ENCODE assay signal across 8 cellular contexts in the genomic region with DNA sequence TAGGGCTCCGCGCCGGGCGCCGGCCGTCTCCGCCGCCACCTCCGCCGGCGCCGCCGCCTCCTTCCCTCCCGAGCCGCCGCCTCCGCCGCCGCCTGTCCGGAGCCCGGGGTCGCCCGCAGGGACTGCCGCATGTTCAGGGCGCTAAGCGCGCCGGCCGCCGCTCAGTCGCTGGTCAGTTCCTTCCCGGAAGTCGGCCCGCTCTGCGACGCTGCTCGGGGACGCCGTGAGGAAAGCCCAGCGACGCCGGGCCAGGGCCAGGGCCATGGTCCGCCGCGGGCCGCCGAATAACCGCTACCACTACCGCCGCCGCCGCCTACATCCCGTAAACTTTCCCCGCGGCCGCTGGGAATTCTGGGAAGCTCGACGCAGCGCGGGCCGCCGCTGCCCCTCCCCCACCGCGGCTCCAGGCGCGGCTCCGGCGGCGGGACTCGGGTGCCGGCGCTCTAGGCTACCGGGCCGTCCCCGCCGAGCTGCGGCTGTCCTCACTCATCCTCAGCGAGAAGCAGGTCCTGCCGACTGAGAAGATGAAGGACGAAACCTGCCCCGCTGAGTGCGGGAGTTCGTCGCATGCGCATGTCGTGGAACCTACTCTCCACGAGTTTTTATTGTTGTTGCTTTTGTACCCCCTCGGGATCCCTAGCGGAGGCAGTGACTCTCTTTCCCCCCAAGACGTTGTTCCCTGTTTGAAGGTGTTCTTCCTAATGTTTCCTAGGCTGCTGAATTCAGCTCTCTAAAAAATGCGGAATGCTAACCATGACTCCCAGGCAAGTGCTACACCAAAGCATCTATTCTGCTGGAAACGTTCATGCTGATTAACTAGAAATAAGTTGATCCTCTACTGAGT. TPM values are rescaled to one million over a fixed set of nuclear protein-coding genes. Genes with fewer than 3 reads are reported as not detected.
DNase-seq lines count a peak whose midpoint lies in the region; ATAC-seq and TF ChIP-seq lines count a peak whose summit lies in the region.

A gene (minus strand): TSS at position 299 of the 844 bp plus-strand sequence. CDS start 339 bp downstream, outside the sequence.

- no peak within 1 kb of the TSS for H3K4me3 Mint-ChIP-seq in activated naive CD4-positive, alpha-beta T cell treated with anti-CD3 and anti-CD28 coated beads, Interleukin-2, amount 10 ng/mL, durations not matched to agents 7 days and 5 days

- H3K4me1 ChIP-seq in thymus (ENCODE audit: control insufficient read depth, insufficient read depth, low read length): no peaks in the 10 kb centered on the region

- H3K36me3 Mint-ChIP-seq in activated naive CD4-positive, alpha-beta T cell treated with anti-CD3 and anti-CD28 coated beads, Interleukin-2, amount 10 ng/mL, durations not matched to agents 7 days and 5 days: no peaks in the 10 kb centered on the region

- CTCF ChIA-PET in activated naive CD4-positive, alpha-beta T cell treated with anti-CD3 and anti-CD28 coated beads, Interleukin-2, amount 10 ng/mL, durations not matched to agents 7 days and 5 days (lab: Charles Lee): interaction anchor here (0.6 to 1.1 kb wide), 2 partner anchors 94 to 191 kb away, joined by 4 to 6 read pairs; no protein-coding TSS in a partner anchor

- WGBS in thymus: under 1% methylated on average over 92 of the region's 92 CpGs

- no peaks in the 10 kb centered on the region for H3K27me3 ChIP-seq in thymus (ENCODE audit: control insufficient read depth, insufficient read depth)

- H3K36me3 ChIP-seq in thymus (ENCODE audit: control insufficient read depth, insufficient read depth): no peaks in the 10 kb centered on the region

- TF ChIP-seq CTCF in omental fat pad (IDR thresholded peaks at IDR 0.05): no peak

- peak; percentile 83 for DNase-seq in EH (ENCODE audit: low read depth)
- DNase-seq in Kasumi-1 (lab: John Stamatoyannopoulos, UW): peak; percentile 57 to 66
- DNase-seq in SHP77 (lab: John Stamatoyannopoulos, UW): peak; percentile 69 to 82
- peak; percentile 55 for DNase-seq in activated naive CD4-positive, alpha-beta T cell treated with anti-CD3 and anti-CD28 coated beads, Interleukin-2, amount 10 ng/mL, durations not matched to agents 7 days and 5 days
- DNase-seq in globus pallidus (ENCODE audit: low spot score): peak; percentile 81
- peak; percentile 51 for DNase-seq in omental fat pad (ENCODE audit: low spot score)

- H3K9me3 ChIP-seq in thymus (ENCODE audit: control insufficient read depth): no peaks in the 10 kb centered on the region

- peak; percentile 54 for ATAC-seq in GM21737 (IDR thresholded peaks at IDR 0.05; ENCODE audit: unreplicated experiment)
- ATAC-seq in omental fat pad (ENCODE audit: low FRiP score): peak; percentile 86

- peaks cover 16% of the 10 kb centered on the region for H3K4me1 Mint-ChIP-seq in activated naive CD4-positive, alpha-beta T cell treated with anti-CD3 and anti-CD28 coated beads, Interleukin-2, amount 10 ng/mL, durations not matched to agents 7 days and 5 days

- H3K27me3 Mint-ChIP-seq in activated naive CD4-positive, alpha-beta T cell treated with anti-CD3 and anti-CD28 coated beads, Interleukin-2, amount 10 ng/mL, durations not matched to agents 7 days and 5 days: no peaks in the 10 kb centered on the region

- H3K27ac ChIP-seq in thymus (ENCODE audit: low read depth): peak within 1 kb of the TSS; percentile 86

- peak within 1 kb of the TSS; percentile 44 for H3K27ac Mint-ChIP-seq in activated naive CD4-positive, alpha-beta T cell treated with anti-CD3 and anti-CD28 coated beads, Interleukin-2, amount 10 ng/mL, durations not matched to agents 7 days and 5 days

- H3K4me3 ChIP-seq in thymus (ENCODE audit: low read length): peak within 1 kb of the TSS; percentile 84

- H3K9me3 Mint-ChIP-seq in activated naive CD4-positive, alpha-beta T cell treated with anti-CD3 and anti-CD28 coated beads, Interleukin-2, amount 10 ng/mL, durations not matched to agents 7 days and 5 days: no peaks in the 10 kb centered on the region

RNA-seq across cellular contexts. Expression of the gene that starts here (rescaled TPM):
- total RNA-seq in omental fat pad: 10 to 100 TPM; 37.7 to 49.7 (median 40.0) TPM
- 25.9 TPM for polyA plus RNA-seq in thymus

Comparison
In these comparisons a context has a peak if more than half of its experiments do, and no peak if none do; other contexts are left out.
1. Peak in every context shown above with its lines: DNase-seq, ATAC-seq, H3K4me3 ChIP-seq and H3K27ac ChIP-seq.